Comparison of ENCODE assay signal across 8 cellular contexts in the genomic region with DNA sequence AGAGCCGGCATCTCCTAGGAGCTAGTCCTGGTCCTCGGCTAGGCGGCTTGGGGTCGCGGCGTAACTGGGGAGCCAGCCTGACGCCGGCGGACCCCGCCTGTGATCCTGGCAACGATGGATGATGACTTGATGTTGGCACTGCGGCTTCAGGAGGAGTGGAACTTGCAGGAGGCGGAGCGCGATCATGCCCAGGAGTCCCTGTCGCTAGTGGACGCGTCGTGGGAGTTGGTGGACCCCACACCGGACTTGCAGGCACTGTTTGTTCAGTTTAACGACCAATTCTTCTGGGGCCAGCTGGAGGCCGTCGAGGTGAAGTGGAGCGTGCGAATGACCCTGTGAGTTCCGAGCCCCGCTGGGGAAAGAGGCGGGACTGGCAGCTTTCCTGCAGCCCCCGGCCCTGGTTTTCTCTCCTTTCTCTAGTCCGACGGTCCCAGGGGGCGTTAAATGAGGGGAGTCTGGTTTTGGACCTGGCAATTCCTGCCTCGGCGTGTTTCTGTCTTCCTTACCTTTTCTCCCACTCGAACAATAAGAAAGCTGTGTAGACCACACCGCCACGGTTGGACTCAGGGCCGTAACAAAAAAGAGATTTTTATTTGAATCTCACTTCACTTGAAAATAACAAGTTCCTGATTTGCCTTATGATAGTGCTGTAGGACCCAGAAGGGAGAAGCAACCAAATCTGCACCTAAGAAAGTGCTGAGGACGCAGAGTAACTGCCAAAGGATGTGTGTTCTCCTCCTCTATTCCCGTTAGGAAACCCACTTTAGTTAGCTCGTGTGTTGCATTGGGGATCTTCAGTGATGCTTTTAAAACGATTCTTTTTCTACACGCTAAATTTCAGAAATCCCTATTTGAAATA. TPM values are rescaled to one million over a fixed set of nuclear protein-coding genes. Genes with fewer than 3 reads are reported as not detected.
DNase-seq lines count a peak whose midpoint lies in the region; ATAC-seq and TF ChIP-seq lines count a peak whose summit lies in the region.

A gene with protein sequence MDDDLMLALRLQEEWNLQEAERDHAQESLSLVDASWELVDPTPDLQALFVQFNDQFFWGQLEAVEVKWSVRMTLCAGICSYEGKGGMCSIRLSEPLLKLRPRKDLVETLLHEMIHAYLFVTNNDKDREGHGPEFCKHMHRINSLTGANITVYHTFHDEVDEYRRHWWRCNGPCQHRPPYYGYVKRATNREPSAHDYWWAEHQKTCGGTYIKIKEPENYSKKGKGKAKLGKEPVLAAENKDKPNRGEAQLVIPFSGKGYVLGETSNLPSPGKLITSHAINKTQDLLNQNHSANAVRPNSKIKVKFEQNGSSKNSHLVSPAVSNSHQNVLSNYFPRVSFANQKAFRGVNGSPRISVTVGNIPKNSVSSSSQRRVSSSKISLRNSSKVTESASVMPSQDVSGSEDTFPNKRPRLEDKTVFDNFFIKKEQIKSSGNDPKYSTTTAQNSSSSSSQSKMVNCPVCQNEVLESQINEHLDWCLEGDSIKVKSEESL (plus strand): TSS at position 24 of the 859 bp plus-strand sequence. CDS start 91 bp downstream, at position 115.

- H3K27me3 Mint-ChIP-seq in activated naive CD8-positive, alpha-beta T cell, result no peaks in the 10 kb centered on the region

- H3K4me3 ChIP-seq in right atrium auricular region (peak within 1 kb of the TSS; percentile 79 to 89), retinal pigment epithelial cell (ENCODE audit: low read length) (peak within 1 kb of the TSS; percentile 98)

- peaks cover 14% of the 10 kb centered on the region for H3K36me3 Mint-ChIP-seq in activated naive CD8-positive, alpha-beta T cell

- TF ChIP-seq CTCF in right atrium auricular region (IDR thresholded peaks at IDR 0.05) (no peak), retinal pigment epithelial cell (conservative IDR thresholded peaks at IDR 0.05; ENCODE audit: low read depth, low read length) (no peak)

- H3K4me1 ChIP-seq in right atrium auricular region, result peaks cover 0 to 51% of the 10 kb centered on the region in 2 donors

- peaks cover 53% of the 10 kb centered on the region for H3K4me1 Mint-ChIP-seq in activated naive CD8-positive, alpha-beta T cell (ENCODE audit: low read depth)

- H3K27me3 ChIP-seq in right atrium auricular region, result no peaks in the 10 kb centered on the region

- DNase-seq in D341Med (ENCODE audit: low spot score), result peak; percentile 94
- peak; percentile 93 for DNase-seq in HuH-7 (ENCODE audit: low spot score)
- DNase-seq in right atrium auricular region (ENCODE audit: low spot score), result peak; percentile 87
- no peak for DNase-seq in retinal pigment epithelial cell (ENCODE audit: low read depth)
- DNase-seq in posterior vena cava (ENCODE audit: low spot score), result no peak
- DNase-seq in DMS114 treated with DMSO at 0.1 percent for 48 hours (lab: John Stamatoyannopoulos, UW; ENCODE audit: unreplicated experiment), result no peak

- peak within 1 kb of the TSS; percentile 99 for H3K27ac Mint-ChIP-seq in activated naive CD8-positive, alpha-beta T cell

- intact Hi-C loops in posterior vena cava (cut with DNase I), result no loop called here

- H3K27ac ChIP-seq in right atrium auricular region, result peak within 1 kb of the TSS; percentile 89 to 96

- no peaks in the 10 kb centered on the region for H3K9me3 Mint-ChIP-seq in activated naive CD8-positive, alpha-beta T cell (ENCODE audit: low read depth)

- H3K36me3 ChIP-seq in right atrium auricular region, result peaks cover 15% of the 10 kb centered on the region

- H3K9me3 ChIP-seq in right atrium auricular region, result no peaks in the 10 kb centered on the region

- peak within 1 kb of the TSS; percentile 97 for H3K4me3 Mint-ChIP-seq in activated naive CD8-positive, alpha-beta T cell

- peak; percentile 6 for ATAC-seq in GM21367 (IDR thresholded peaks at IDR 0.05; ENCODE audit: unreplicated experiment)

RNA-seq across cellular contexts. Expression of the gene that starts here (rescaled TPM):
- total RNA-seq in right atrium auricular region, result 1 to 10 TPM; 8.9 to 9.1 TPM
- 1 to 10 TPM; 6.0 to 9.6 TPM for total RNA-seq in posterior vena cava

Comparison
In these comparisons a context has a peak if more than half of its experiments do, and no peak if none do; other contexts are left out.
1. DNase-seq: peak in D341Med (single experiment), HuH-7 (single experiment) and right atrium auricular region (single experiment); none in retinal pigment epithelial cell (single experiment), posterior vena cava (single experiment) and DMS114 treated with DMSO at 0.1 percent for 48 hours (single experiment).